Comparison of ENCODE assay signal across 9 cellular contexts in the genomic region with DNA sequence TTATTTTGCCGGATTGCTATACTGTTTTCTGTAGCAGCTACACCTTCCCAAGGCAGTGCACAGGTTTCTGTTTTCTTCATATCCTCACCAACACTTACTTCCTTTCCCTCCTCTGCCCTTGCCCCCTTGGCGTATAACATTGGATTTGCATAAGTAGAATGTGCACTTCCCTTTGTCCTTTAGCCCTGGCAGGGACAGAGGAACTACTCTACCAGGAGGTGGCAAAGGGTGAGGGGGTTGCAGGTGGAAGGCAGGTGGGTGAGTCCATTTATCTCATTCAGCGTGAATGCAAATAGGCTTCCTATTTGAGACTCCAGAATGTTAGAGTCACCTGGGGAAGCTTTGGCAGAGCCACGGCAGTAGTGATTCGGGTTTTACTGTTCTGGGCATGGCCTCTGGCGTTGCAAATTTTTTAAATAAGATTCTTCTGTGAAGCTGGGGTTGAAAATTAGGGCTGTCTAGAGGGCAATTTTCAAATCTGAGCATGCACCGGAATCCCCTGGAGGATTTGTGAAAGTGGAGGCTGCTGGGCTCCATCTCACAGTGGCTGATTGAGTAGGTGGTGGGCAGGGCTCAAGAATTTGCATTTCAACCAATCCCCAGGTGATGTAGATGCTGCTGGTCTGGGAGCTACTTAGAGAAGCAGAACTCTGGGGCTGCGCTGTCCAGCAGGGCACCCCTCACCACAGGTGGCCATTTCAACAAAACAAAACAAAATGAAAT.
DNase-seq lines count a peak whose midpoint lies in the region; ATAC-seq lines count a peak whose summit lies in the region.
"Had no signal": no experiment of that assay in that cellular context is flagged by ENCODE, and none has a peak within 500 bp of the region (broad histone marks: within the 10 kb centered on the region; RNA-seq: fewer than 3 reads in every experiment).

No MANE protein-coding gene starts in this region.

- DNase-seq in iPS-NIHi7 (ENCODE audit: extremely low spot score) (peak; percentile 63), cerebellar nuclear complex (lab: John Stamatoyannopoulos, UW) (no peak), AG20443 (ENCODE audit: low spot score) (no peak), NCI-H524 treated with DMSO at 0.1 percent for 48 hours (lab: John Stamatoyannopoulos, UW) (no peak), sciatic nerve (ENCODE audit: low spot score) (no peak)
- DNase-seq: stimulated activated CD4-positive, alpha-beta T cell treated with anti-CD3 and anti-CD28 coated beads, Interleukin-2, amount 100 ng/mL, for 24 hours had no signal

- ATAC-seq in GM18909 (IDR thresholded peaks at IDR 0.05; ENCODE audit: poor library complexity, unreplicated experiment) = peak; percentile 73
- ATAC-seq in GM21786 (IDR thresholded peaks at IDR 0.05; ENCODE audit: unreplicated experiment) = peak; percentile 68
- ATAC-seq in HG03442 (IDR thresholded peaks at IDR 0.05; ENCODE audit: unreplicated experiment) = peak; percentile 67
- no peak for ATAC-seq in sciatic nerve

- intact Hi-C loops in sciatic nerve (cut with DNase I) = no loop called here
